13 cellular contexts compared by ENCODE assay signal in genomic region chr14:65251213-65251612, GRCh38.
A peak's percentile ranks its signal among the peaks of the same experiment; 100 is the strongest.
DNase-seq lines count a peak whose midpoint lies in the region; ATAC-seq, FAIRE-seq and TF ChIP-seq lines count a peak whose summit lies in the region.
"Had no signal": no experiment of that assay in that cellular context is flagged by ENCODE, and none has a peak within 500 bp of the region (broad histone marks: within the 10 kb centered on the region; RNA-seq: fewer than 3 reads in every experiment).

No MANE protein-coding gene starts in this region.

- no peak overlapping the region for H3K27ac Mint-ChIP-seq in HFFc6
- H3K27ac Mint-ChIP-seq in astrocyte (ENCODE audit: unreplicated experiment) = no peak overlapping the region
- no peak overlapping the region for H3K27ac Mint-ChIP-seq in immature natural killer cell
- H3K27ac Mint-ChIP-seq: activated naive CD4-positive, alpha-beta T cell treated with anti-CD3 and anti-CD28 coated beads, Interleukin-2, amount 10 ng/mL, durations not matched to agents 7 days and 5 days had no signal

- peak; percentile 83 for FAIRE-seq in astrocyte (lab: Jason Lieb, UNC)

- H3K9me3 ChIP-seq in astrocyte (ENCODE audit: insufficient read depth, low read depth, low read length) = no peaks in the 10 kb centered on the region
- peaks cover 0 to 4% of the 10 kb centered on the region in 2 donors for H3K9me3 ChIP-seq in right atrium auricular region
- H3K9me3 ChIP-seq in upper lobe of left lung = no peaks in the 10 kb centered on the region

- H3K4me2 ChIP-seq in astrocyte (ENCODE audit: low read length) = no peak overlapping the region
- H3K4me2 ChIP-seq: hepatocyte had no signal

- H3K79me2 ChIP-seq in astrocyte (ENCODE audit: insufficient read depth, low read length) = no peaks in the 10 kb centered on the region
- H3K79me2 ChIP-seq: hepatocyte had no signal

- DNase-seq in HFFc6 (peak; percentile 84), astrocyte (ENCODE audit: low read depth) (peak; percentile 97), right atrium auricular region (ENCODE audit: low spot score) (peak; percentile 63), upper lobe of left lung (no peak), immature natural killer cell (no peak)
- DNase-seq in stimulated activated CD4-positive, alpha-beta T cell treated with anti-CD3 and anti-CD28 coated beads, Interleukin-4, amount 100 ng/mL, for 1 hour = no peak
- DNase-seq: activated naive CD4-positive, alpha-beta T cell treated with anti-CD3 and anti-CD28 coated beads, Interleukin-2, amount 10 ng/mL, durations not matched to agents 7 days and 5 days; KBM-7; substantia nigra; T-helper 2 cell had no signal

- no peak overlapping the region for H3K9ac ChIP-seq in astrocyte (ENCODE audit: low read length)

- peak in 1 of 4 donors; percentile 56 for TF ChIP-seq EP300 in upper lobe of left lung (IDR thresholded peaks at IDR 0.05)

- H2AFZ ChIP-seq in astrocyte (ENCODE audit: low read depth, low read length) = no peak overlapping the region
- H2AFZ ChIP-seq: hepatocyte had no signal

- H3K4me1 ChIP-seq in astrocyte (ENCODE audit: insufficient read depth, low read length) (peaks cover 20% of the 10 kb centered on the region), right atrium auricular region (no peaks in the 10 kb centered on the region), upper lobe of left lung (peaks cover 0 to 10% (median 2%) of the 10 kb centered on the region in 4 donors)

- peaks cover 51% of the 10 kb centered on the region for H3K4me1 Mint-ChIP-seq in HFFc6 (ENCODE audit: low read depth)
- peaks cover 17% of the 10 kb centered on the region for H3K4me1 Mint-ChIP-seq in astrocyte (ENCODE audit: low read depth, unreplicated experiment)
- no peaks in the 10 kb centered on the region for H3K4me1 Mint-ChIP-seq in immature natural killer cell

- H3K4me3 Mint-ChIP-seq in HFFc6 (no peak overlapping the region), astrocyte (ENCODE audit: unreplicated experiment) (no peak overlapping the region), immature natural killer cell (no peak overlapping the region)
- H3K4me3 Mint-ChIP-seq: activated naive CD4-positive, alpha-beta T cell treated with anti-CD3 and anti-CD28 coated beads, Interleukin-2, amount 10 ng/mL, durations not matched to agents 7 days and 5 days had no signal

- no peaks in the 10 kb centered on the region for H3K27me3 ChIP-seq in astrocyte (ENCODE audit: insufficient read depth, low read length)
- H3K27me3 ChIP-seq in right atrium auricular region = no peaks in the 10 kb centered on the region
- H3K27me3 ChIP-seq in upper lobe of left lung = no peaks in the 10 kb centered on the region
- H3K27me3 ChIP-seq: hepatocyte had no signal

- no peaks in the 10 kb centered on the region for H4K20me1 ChIP-seq in astrocyte (ENCODE audit: insufficient read depth, low read length)

- H3K36me3 Mint-ChIP-seq in HFFc6 (ENCODE audit: low read depth) (no peaks in the 10 kb centered on the region), astrocyte (ENCODE audit: low read depth, unreplicated experiment) (no peaks in the 10 kb centered on the region), immature natural killer cell (no peaks in the 10 kb centered on the region)
- H3K36me3 Mint-ChIP-seq: activated naive CD4-positive, alpha-beta T cell treated with anti-CD3 and anti-CD28 coated beads, Interleukin-2, amount 10 ng/mL, durations not matched to agents 7 days and 5 days had no signal

- H3K9me3 Mint-ChIP-seq in HFFc6 (no peaks in the 10 kb centered on the region), astrocyte (ENCODE audit: unreplicated experiment) (no peaks in the 10 kb centered on the region), immature natural killer cell (peaks cover 0 to 2% (median 0%) of the 10 kb centered on the region in 6 donors)
- H3K9me3 Mint-ChIP-seq: activated naive CD4-positive, alpha-beta T cell treated with anti-CD3 and anti-CD28 coated beads, Interleukin-2, amount 10 ng/mL, durations not matched to agents 7 days and 5 days had no signal

- no peak for TF ChIP-seq POLR2A in upper lobe of left lung (IDR thresholded peaks at IDR 0.05)
- no peak for TF ChIP-seq POLR2A in GM18505 (IDR thresholded peaks at IDR 0.05; ENCODE audit: borderline replicate concordance, extremely low read depth, insufficient read depth, insufficient read length)

- 56 to 89% methylated on average over 1 of the region's 1 CpG for WGBS in upper lobe of left lung, 2 donors

- H3K27me3 Mint-ChIP-seq in HFFc6 (ENCODE audit: insufficient read depth) = no peaks in the 10 kb centered on the region; the same call in 1 of the 2 replicates
- no peaks in the 10 kb centered on the region for H3K27me3 Mint-ChIP-seq in astrocyte (ENCODE audit: low read depth, unreplicated experiment)
- H3K27me3 Mint-ChIP-seq in immature natural killer cell (ENCODE audit: low read depth in 3 of 3) = peaks cover 0 to 2% (median 0%) of the 10 kb centered on the region in 3 donors
- H3K27me3 Mint-ChIP-seq: activated naive CD4-positive, alpha-beta T cell treated with anti-CD3 and anti-CD28 coated beads, Interleukin-2, amount 10 ng/mL, durations not matched to agents 7 days and 5 days had no signal

- H3K36me3 ChIP-seq in astrocyte (ENCODE audit: insufficient read depth, low read length) (no peaks in the 10 kb centered on the region), right atrium auricular region (no peaks in the 10 kb centered on the region), upper lobe of left lung (no peaks in the 10 kb centered on the region)

- no peak overlapping the region for H3K27ac ChIP-seq in astrocyte (ENCODE audit: low read depth, low read length)
- H3K27ac ChIP-seq in right atrium auricular region = no peak overlapping the region
- H3K27ac ChIP-seq in upper lobe of left lung = no peak overlapping the region
- H3K27ac ChIP-seq: hepatocyte had no signal

- ATAC-seq in upper lobe of left lung (ENCODE audit: low FRiP score in 2 of 2) (peak; percentile 82 to 94), GM18505 (IDR thresholded peaks at IDR 0.05; ENCODE audit: unreplicated experiment) (no peak)
- ATAC-seq: HCT116 had no signal

- TF ChIP-seq CTCF in HFFc6 (IDR thresholded peaks at IDR 0.05) (no peak), astrocyte (IDR thresholded peaks at IDR 0.05; ENCODE audit: insufficient read depth, low read depth, low read length) (no peak), right atrium auricular region (IDR thresholded peaks at IDR 0.05) (no peak), upper lobe of left lung (IDR thresholded peaks at IDR 0.05) (no peak)

- no peak overlapping the region for H3K4me3 ChIP-seq in astrocyte (ENCODE audit: insufficient read depth, low read depth, low read length)
- no peak overlapping the region for H3K4me3 ChIP-seq in right atrium auricular region
- H3K4me3 ChIP-seq in upper lobe of left lung = no peak overlapping the region
- H3K4me3 ChIP-seq: hepatocyte had no signal

Comparison
In these comparisons a context has a peak if more than half of its experiments do, and no peak if none do; other contexts are left out.
1. DNase-seq: peak in HFFc6 (single experiment), astrocyte (single experiment) and right atrium auricular region (single experiment); none in upper lobe of left lung (0 of 2), stimulated activated CD4-positive, alpha-beta T cell treated with anti-CD3 and anti-CD28 coated beads, Interleukin-4, amount 100 ng/mL, for 1 hour (single experiment) and immature natural killer cell (0 of 3).